22 cellular contexts compared by ENCODE assay signal in genomic region chr6:164534070-164534766, GRCh38.
DNase-seq lines count a peak whose midpoint lies in the region; ATAC-seq and TF ChIP-seq lines count a peak whose summit lies in the region.
"Had no signal": no experiment of that assay in that cellular context is flagged by ENCODE, and none has a peak within 500 bp of the region (broad histone marks: within the 10 kb centered on the region; RNA-seq: fewer than 3 reads in every experiment).

No MANE protein-coding gene starts in this region.

- H3K4ac ChIP-seq in neuronal stem cell (ENCODE audit: low read length), result no peak overlapping the region

- H2BK5ac ChIP-seq in neuronal stem cell (ENCODE audit: low read length), result no peak overlapping the region

- H2AFZ ChIP-seq in neuronal stem cell (ENCODE audit: low read length), result peak overlapping the region; percentile 30
- H2AFZ ChIP-seq: GM23338 had no signal

- H4K91ac ChIP-seq in neuronal stem cell (ENCODE audit: low read depth, low read length, poor library complexity), result no peak overlapping the region

- no peak overlapping the region for H3K4me2 ChIP-seq in neuronal stem cell (ENCODE audit: insufficient read depth, low read length, poor library complexity, severe bottlenecking)
- H3K4me2 ChIP-seq: A549; BLaER1 treated with 17β-estradiol and CSF1 and Interleukin-3, amounts not matched to agents 10 nM and 100 nM; GM23338 had no signal

- H3K23ac ChIP-seq in neuronal stem cell (ENCODE audit: low read depth, low read length, poor library complexity), result no peak overlapping the region

- H2BK12ac ChIP-seq in neuronal stem cell (ENCODE audit: low read length), result no peak overlapping the region

- DNase-seq in Right ventricle myocardium inferior (ENCODE audit: missing footprints), result no peak
- DNase-seq in right atrium auricular region (ENCODE audit: low spot score), result no peak
- DNase-seq in heart right ventricle, result no peak
- DNase-seq in cardiac septum (ENCODE audit: low spot score), result no peak
- no peak for DNase-seq in neuronal stem cell (ENCODE audit: low spot score)
- DNase-seq: ACHN; AML-193; BE2C; CD4-positive, alpha-beta T cell; CD8-positive, alpha-beta memory T cell; DMS 273 treated with DMSO at 0.1 percent for 48 hours; DMS79; EL; GDM1; H9 had no signal

- H3K36me3 ChIP-seq in right atrium auricular region, result no peaks in the 10 kb centered on the region
- H3K36me3 ChIP-seq in heart right ventricle, result no peaks in the 10 kb centered on the region
- no peaks in the 10 kb centered on the region for H3K36me3 ChIP-seq in neuronal stem cell (replicated peaks in 1 of 2; ENCODE audit: control insufficient read depth in 2 of 2, insufficient read depth in 2 of 2, low read length in 2 of 2)
- H3K36me3 ChIP-seq: BE2C; BLaER1 treated with 17β-estradiol and CSF1 and Interleukin-3, amounts not matched to agents 10 nM and 100 nM had no signal

- no peak overlapping the region for H3K9ac ChIP-seq in neuronal stem cell (ENCODE audit: low read depth, low read length, poor library complexity)
- H3K9ac ChIP-seq: BLaER1 treated with 17β-estradiol and CSF1 and Interleukin-3, amounts not matched to agents 10 nM and 100 nM had no signal

- TF ChIP-seq CTCF in right atrium auricular region (IDR thresholded peaks at IDR 0.05) (no peak), heart right ventricle (IDR thresholded peaks at IDR 0.05) (no peak)

- H3K27ac ChIP-seq in right atrium auricular region (no peak overlapping the region), heart right ventricle (peak overlapping the region in 3 of 10 donors; percentile 6 to 33 (median 22)), neuronal stem cell (replicated peaks; ENCODE audit: low read length) (no peak overlapping the region)
- H3K27ac ChIP-seq: 22Rv1; A549; BLaER1 treated with 17β-estradiol and CSF1 and Interleukin-3, amounts not matched to agents 10 nM and 100 nM had no signal

- no peak overlapping the region for H3K14ac ChIP-seq in neuronal stem cell (ENCODE audit: low read length)

- 57 to 64% methylated on average over 10 of the region's 10 CpGs for WGBS in heart right ventricle, 2 donors
- no CpG with 5 or more reads among the region's 10 CpGs for WGBS in neuronal stem cell (ENCODE audit: extremely low coverage in 2 of 2, insufficient read length in 2 of 2, insufficient replicate concordance in 1 of 2), 2 donors

- H2BK120ac ChIP-seq in neuronal stem cell (ENCODE audit: low read depth, low read length), result no peak overlapping the region

- no peaks in the 10 kb centered on the region for H3K79me1 ChIP-seq in neuronal stem cell (ENCODE audit: low read depth, low read length)

- ATAC-seq in Right ventricle myocardium inferior (peak; percentile 31), heart right ventricle (peak in 5 of 8 donors; percentile 30 to 88 (median 75)), GM21381 (IDR thresholded peaks at IDR 0.05; ENCODE audit: unreplicated experiment) (no peak)
- ATAC-seq: A549, GM12878, GM23338, HCT116 had no signal

- H2BK15ac ChIP-seq in neuronal stem cell (ENCODE audit: low read length), result no peak overlapping the region

- H3K4me3 ChIP-seq in right atrium auricular region, result no peak overlapping the region
- H3K4me3 ChIP-seq in heart right ventricle, result no peak overlapping the region
- no peak overlapping the region for H3K4me3 ChIP-seq in neuronal stem cell (ENCODE audit: low read length in 2 of 2)
- H3K4me3 ChIP-seq: A549; BLaER1 treated with 17β-estradiol and CSF1 and Interleukin-3, amounts not matched to agents 10 nM and 100 nM; GM12878; GM23338 had no signal

- no peaks in the 10 kb centered on the region for H3K27me3 ChIP-seq in right atrium auricular region
- H3K27me3 ChIP-seq in heart right ventricle, result no peaks in the 10 kb centered on the region
- H3K27me3 ChIP-seq in neuronal stem cell (ENCODE audit: control insufficient read depth in 3 of 3, insufficient read depth in 3 of 3, low read depth in 1 of 3, low read length in 3 of 3), result no peaks in the 10 kb centered on the region
- H3K27me3 ChIP-seq: BE2C; BLaER1 treated with 17β-estradiol and CSF1 and Interleukin-3, amounts not matched to agents 10 nM and 100 nM had no signal

- intact Hi-C loops in Right ventricle myocardium inferior (cut with DNase I) (no loop called here), heart right ventricle (cut with DNase I) (no loop called here), cardiac septum (cut with DNase I) (no loop called here)

- no peaks in the 10 kb centered on the region for H3K9me3 ChIP-seq in right atrium auricular region
- peaks cover 0 to 4% (median 0%) of the 10 kb centered on the region in 11 donors for H3K9me3 ChIP-seq in heart right ventricle
- peaks cover 4 to 5% of the 10 kb centered on the region in 2 donors for H3K9me3 ChIP-seq in neuronal stem cell (replicated peaks in 1 of 2; ENCODE audit: control insufficient read depth in 2 of 2, insufficient read depth in 1 of 2, low read depth in 1 of 2, low read length in 2 of 2)
- H3K9me3 ChIP-seq: A549, BE2C had no signal

- H4K8ac ChIP-seq in neuronal stem cell (ENCODE audit: low read depth, low read length), result no peak overlapping the region

- no peak overlapping the region for H2AK5ac ChIP-seq in neuronal stem cell (ENCODE audit: low read depth, low read length)

- H3K4me1 ChIP-seq in right atrium auricular region (peaks cover 0 to 10% of the 10 kb centered on the region in 2 donors), heart right ventricle (peaks cover 0 to 23% (median 7%) of the 10 kb centered on the region in 9 donors), neuronal stem cell (ENCODE audit: control insufficient read depth in 2 of 2, insufficient read depth in 1 of 2, low read depth in 1 of 2, low read length in 2 of 2) (peaks cover 0 to 2% of the 10 kb centered on the region in 2 donors)
- H3K4me1 ChIP-seq: A549; BLaER1 treated with 17β-estradiol and CSF1 and Interleukin-3, amounts not matched to agents 10 nM and 100 nM had no signal

- H3K18ac ChIP-seq in neuronal stem cell (ENCODE audit: low read length), result no peak overlapping the region
